ENCODE assay signal across 28 cellular contexts in the genomic region with DNA sequence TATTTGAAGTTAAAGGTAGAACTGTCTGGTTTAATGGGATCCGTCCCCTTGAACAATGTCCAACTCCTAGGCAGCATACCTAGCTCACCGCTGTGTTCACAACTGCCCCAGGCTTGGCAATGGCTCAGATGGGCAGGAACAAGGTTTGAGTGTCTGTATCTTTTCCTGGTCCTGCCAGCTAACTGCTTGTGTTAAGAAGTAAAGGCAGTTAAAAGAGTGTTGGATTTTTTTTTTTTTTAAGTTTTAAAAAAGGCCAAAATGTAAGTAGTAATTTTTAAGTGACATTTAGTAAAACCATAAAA.
DNase-seq lines count a peak whose midpoint lies in the region; ATAC-seq and TF ChIP-seq lines count a peak whose summit lies in the region.
"Had no signal": no experiment of that assay in that cellular context is flagged by ENCODE, and none has a peak within 500 bp of the region (broad histone marks: within the 10 kb centered on the region; RNA-seq: fewer than 3 reads in every experiment).

No MANE protein-coding gene starts in this region.

- TF ChIP-seq CTCF in RWPE2 (IDR thresholded peaks at IDR 0.05; ENCODE audit: poor library complexity, severe bottlenecking), result no peak
- TF ChIP-seq CTCF in sigmoid colon (IDR thresholded peaks at IDR 0.05), result no peak

- in situ Hi-C loops in G401 (cut with HindIII; ENCODE audit: low sequenced_read_pairs), result no loop called here

- 77 to 81% methylated on average over 2 of the region's 2 CpGs for WGBS in sigmoid colon, 2 donors

- DNase-seq in G401 (ENCODE audit: low spot score), result peak; percentile 3
- no peak for DNase-seq in RWPE2 (ENCODE audit: low spot score)
- DNase-seq in left ventricle myocardium superior, result peak; percentile 41
- DNase-seq in sigmoid colon, result peak; percentile 88
- DNase-seq in stimulated activated CD8-positive, alpha-beta memory T cell treated with anti-CD3 and anti-CD28 coated beads, Interleukin-4, amount 100 ng/mL, for 48 hours, result no peak
- DNase-seq in stimulated activated CD4-positive, alpha-beta T cell treated with anti-CD3 and anti-CD28 coated beads, Interleukin-1b, Interleukin-23, amount 100 ng/mL, for 48 hours, result no peak
- no peak for DNase-seq in SHP77 (lab: John Stamatoyannopoulos, UW)
- no peak for DNase-seq in EL
- DNase-seq: activated CD4-positive, alpha-beta T cell treated with anti-CD3 and anti-CD28 coated beads for 4 hours; activated CD8-positive, alpha-beta memory T cell treated with anti-CD3 and anti-CD28 coated beads for 24 hours; activated gamma-delta T cell treated with Interleukin-2 at 50 U/mL for 16 hours; activated naive CD8-positive, alpha-beta T cell treated with anti-CD3 and anti-CD28 coated beads, Interleukin-2, amount 50 U/mL, for 24 hours; activated T-cell treated with anti-CD3 and anti-CD28 coated beads, Interleukin-2, amount 50 U/mL, for 24 hours; CD4-positive, alpha-beta T cell; effector memory CD8-positive, alpha-beta T cell; GF-D8; hippocampal formation; KBM-7; NCI-H1436 treated with DMSO at 0.1 percent for 48 hours; NCI-H524; nucleus accumbens; stimulated activated CD4-positive, alpha-beta T cell treated with anti-CD3 and anti-CD28 coated beads, Interleukin-4, amount 100 ng/mL, for 4 hours; stimulated activated naive CD8-positive, alpha-beta T cell treated with anti-CD3 and anti-CD28 coated beads, Interleukin-15, Interleukin-2, amounts not matched to agents 100 U/mL and 50 U/mL, for 24 hours; T-helper 2 cell had no signal

- H3K9me3 ChIP-seq in RWPE2 (ENCODE audit: severe bottlenecking) (no peaks in the 10 kb centered on the region), sigmoid colon (no peaks in the 10 kb centered on the region)
- H3K9me3 ChIP-seq: gastroesophageal sphincter had no signal

- H3K4me3 ChIP-seq in RWPE2 (ENCODE audit: severe bottlenecking), result no peak overlapping the region
- H3K4me3 ChIP-seq in sigmoid colon, result no peak overlapping the region
- H3K4me3 ChIP-seq: coronary artery, gastroesophageal sphincter, lung had no signal

- no peak for TF ChIP-seq POLR2A in sigmoid colon (IDR thresholded peaks at IDR 0.05)

- no peaks in the 10 kb centered on the region for H3K27me3 ChIP-seq in RWPE2 (ENCODE audit: insufficient read depth, poor library complexity, severe bottlenecking)
- no peaks in the 10 kb centered on the region for H3K27me3 ChIP-seq in sigmoid colon
- H3K27me3 ChIP-seq: gastroesophageal sphincter had no signal

- peak; percentile 61 for ATAC-seq in RWPE2 (ENCODE audit: low read depth)
- peak; percentile 80 for ATAC-seq in left ventricle myocardium superior
- ATAC-seq: activated naive CD8-positive, alpha-beta T cell treated with anti-CD3 and anti-CD28 coated beads, Interleukin-2, amount 50 U/mL, for 24 hours; effector memory CD8-positive, alpha-beta T cell; esophagus mucosa; gastroesophageal sphincter; stimulated activated naive CD8-positive, alpha-beta T cell treated with anti-CD3 and anti-CD28 coated beads, Interleukin-15, Interleukin-2, amounts not matched to agents 100 U/mL and 50 U/mL, for 24 hours had no signal

- intact Hi-C loops in left ventricle myocardium superior (cut with micrococcal nuclease) (no loop called here), sigmoid colon (cut with DNase I) (loop anchor here (2.0 to 10.0 kb wide), 2 partner anchors 66 to 186 kb away; partner anchors contain the start of gene FNDC3A)

- peaks cover 6% of the 10 kb centered on the region for H3K4me1 ChIP-seq in RWPE2 (ENCODE audit: insufficient read depth, poor library complexity, severe bottlenecking)
- H3K4me1 ChIP-seq in sigmoid colon, result peaks cover 0 to 19% (median 10%) of the 10 kb centered on the region in 4 donors

- H3K36me3 ChIP-seq in RWPE2 (ENCODE audit: low read depth) (no peaks in the 10 kb centered on the region), sigmoid colon (no peaks in the 10 kb centered on the region)
- H3K36me3 ChIP-seq: gastroesophageal sphincter had no signal

- TF ChIP-seq EP300 in sigmoid colon (IDR thresholded peaks at IDR 0.05), result no peak

- H3K27ac ChIP-seq in RWPE2 (ENCODE audit: poor library complexity, severe bottlenecking) (peak overlapping the region; percentile 11), sigmoid colon (peak overlapping the region in 3 of 4 donors; percentile 50 to 64 (median 54))
- H3K27ac ChIP-seq: coronary artery, gastroesophageal sphincter had no signal

Comparison
In these comparisons a context has a peak if more than half of its experiments do, and no peak if none do; other contexts are left out.
1. DNase-seq: peak in G401 (single experiment), left ventricle myocardium superior (single experiment) and sigmoid colon (single experiment); none in RWPE2 (single experiment), stimulated activated CD8-positive, alpha-beta memory T cell treated with anti-CD3 and anti-CD28 coated beads, Interleukin-4, amount 100 ng/mL, for 48 hours (single experiment), stimulated activated CD4-positive, alpha-beta T cell treated with anti-CD3 and anti-CD28 coated beads, Interleukin-1b, Interleukin-23, amount 100 ng/mL, for 48 hours (single experiment), SHP77 (0 of 2) and EL (single experiment).